Comparison of ENCODE assay signal across 9 cellular contexts in the genomic region with DNA sequence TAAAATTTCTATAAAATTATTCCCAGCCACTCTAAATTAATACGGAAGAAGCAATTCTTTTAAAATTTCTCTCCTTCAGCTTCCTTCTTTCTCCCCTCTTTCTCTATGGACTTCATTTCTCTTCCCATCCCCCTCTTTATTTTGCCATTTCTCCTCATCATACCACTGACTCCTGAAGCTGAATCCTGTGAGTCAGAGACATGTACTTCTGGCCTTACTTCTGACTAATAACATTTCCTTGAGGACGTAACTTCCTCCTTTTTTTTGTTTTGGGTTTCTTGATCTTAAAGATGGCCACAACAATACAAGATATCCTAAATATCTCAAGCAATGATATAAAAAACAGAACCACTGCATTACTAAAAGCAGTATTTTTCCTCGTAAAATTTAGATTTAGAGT.
DNase-seq lines count a peak whose midpoint lies in the region; TF ChIP-seq lines count a peak whose summit lies in the region.
"Had no signal": no experiment of that assay in that cellular context is flagged by ENCODE, and none has a peak within 500 bp of the region (broad histone marks: within the 10 kb centered on the region; RNA-seq: fewer than 3 reads in every experiment).

No MANE protein-coding gene starts in this region.

- no peak overlapping the region for H3K4me3 ChIP-seq in MG63
- H3K4me3 ChIP-seq in astrocyte of the spinal cord (ENCODE audit: low read depth, low read length) = no peak overlapping the region

- DNase-seq in GM04503 (ENCODE audit: low read depth) (peak; percentile 50), MG63 (peak; percentile 4), astrocyte of the spinal cord (ENCODE audit: low read depth, low spot score) (peak; percentile 68), pulmonary artery endothelial cell (ENCODE audit: low read depth, low spot score) (peak; percentile 56), NCI-H146 (lab: John Stamatoyannopoulos, UW) (no peak), nucleus accumbens (lab: John Stamatoyannopoulos, UW) (no peak)
- no peak for DNase-seq in effector CD8-positive, alpha-beta T cell (lab: John Stamatoyannopoulos, UW)
- no peak for DNase-seq in central memory CD4-positive, alpha-beta T cell
- DNase-seq: NCI-H1436 treated with DMSO at 0.1 percent for 48 hours had no signal

- no peaks in the 10 kb centered on the region for H3K27me3 ChIP-seq in MG63

- H3K36me3 ChIP-seq in MG63 = no peaks in the 10 kb centered on the region

- in situ Hi-C loops in astrocyte of the spinal cord (cut with HindIII; ENCODE audit: low sequenced_read_pairs) = no loop called here

- no peak for TF ChIP-seq CTCF in astrocyte of the spinal cord (IDR thresholded peaks at IDR 0.05; ENCODE audit: low read depth, low read length)

- no peaks in the 10 kb centered on the region for H3K9me3 ChIP-seq in MG63

Comparison
In these comparisons a context has a peak if more than half of its experiments do, and no peak if none do; other contexts are left out.
1. DNase-seq: peak in GM04503 (single experiment), MG63 (single experiment), astrocyte of the spinal cord (single experiment) and pulmonary artery endothelial cell (single experiment); none in effector CD8-positive, alpha-beta T cell (single experiment), NCI-H146 (single experiment), central memory CD4-positive, alpha-beta T cell (single experiment) and nucleus accumbens (0 of 56).